1 cellular context compared by ENCODE assay signal in genomic region chrX:99117011-99117410, GRCh38.
TF ChIP-seq lines count a peak whose summit lies in the region.

No MANE protein-coding gene starts in this region.

TF ChIP-seq in GM23338, 12 proteins besides CTCF, POLR2A, EP300 and RAD21 (continued from another document):
- TF ChIP-seq REST (IDR thresholded peaks at IDR 0.05; ENCODE audit: unreplicated experiment) (no peak), ETS1 (IDR thresholded peaks at IDR 0.05) (no peak), STAT1 (IDR thresholded peaks at IDR 0.05; ENCODE audit: unreplicated experiment) (no peak), NANOG (IDR thresholded peaks at IDR 0.05; ENCODE audit: borderline replicate concordance) (no peak), JUNB (IDR thresholded peaks at IDR 0.05; ENCODE audit: unreplicated experiment) (no peak), ZNF114 (CRISPR knock-in tag; IDR thresholded peaks at IDR 0.05) (no peak)
